Comparison of ENCODE assay signal across 1 cellular context in genomic region chr9:134328841-134329575, GRCh38.
TF ChIP-seq lines count a peak whose summit lies in the region.

No MANE protein-coding gene starts in this region.

TF ChIP-seq in HepG2, 621 proteins besides CTCF, POLR2A, EP300 and RAD21 (continued from another document and continues in another):
- TF ChIP-seq STAT6 (CRISPR knock-in tag; IDR thresholded peaks at IDR 0.05; ENCODE audit: borderline replicate concordance), result 0 out of 2 replicates have a peak, but pooled peaks have one; percentile 11
- peak; percentile 45; the same call in 1 of the 2 replicates for TF ChIP-seq ZNF878 (CRISPR knock-in tag; IDR thresholded peaks at IDR 0.05)
- TF ChIP-seq DDIT3 (CRISPR knock-in tag; IDR thresholded peaks at IDR 0.05), result no peak
- 0 out of 2 replicates have a peak, but pooled peaks have one; percentile 57 for TF ChIP-seq ARHGAP35 (CRISPR knock-in tag; IDR thresholded peaks at IDR 0.05; ENCODE audit: borderline replicate concordance)
- no peak for TF ChIP-seq HNRNPK (IDR thresholded peaks at IDR 0.05; ENCODE audit: low read depth, low read length, poor library complexity, severe bottlenecking)
- 0 out of 2 replicates have a peak, but pooled peaks have one; percentile 49 for TF ChIP-seq ZSCAN5A (CRISPR knock-in tag; IDR thresholded peaks at IDR 0.05; ENCODE audit: borderline replicate concordance)
- 0 out of 2 replicates have a peak, but pooled peaks have one; percentile 52 for TF ChIP-seq ZSCAN9 (CRISPR knock-in tag; IDR thresholded peaks at IDR 0.05; ENCODE audit: borderline replicate concordance)
- no peak for TF ChIP-seq MLX (CRISPR knock-in tag; IDR thresholded peaks at IDR 0.05)
- TF ChIP-seq ZNF782 (CRISPR knock-in tag; IDR thresholded peaks at IDR 0.05; ENCODE audit: borderline replicate concordance), result no peak
- no peak for TF ChIP-seq ZNF407 (CRISPR knock-in tag; IDR thresholded peaks at IDR 0.05; ENCODE audit: not compliant biosample characterization)
- no peak for TF ChIP-seq SUZ12 (IDR thresholded peaks at IDR 0.05; ENCODE audit: low read depth, low read length)
- no peak for TF ChIP-seq PPARG (CRISPR knock-in tag; conservative IDR thresholded peaks at IDR 0.05)
- no peak for TF ChIP-seq MTA3 (CRISPR knock-in tag; IDR thresholded peaks at IDR 0.05)
- TF ChIP-seq IRF1 (CRISPR knock-in tag; IDR thresholded peaks at IDR 0.05; ENCODE audit: low read depth), result no peak
- TF ChIP-seq PRPF4 (IDR thresholded peaks at IDR 0.05; ENCODE audit: low read depth, low read length, poor library complexity, severe bottlenecking), result no peak
- TF ChIP-seq TGIF2 (CRISPR knock-in tag; IDR thresholded peaks at IDR 0.05), result no peak
- peak; percentile 69; the same call in 1 of the 2 replicates for TF ChIP-seq NKX3-1 (CRISPR knock-in tag; IDR thresholded peaks at IDR 0.05)
- TF ChIP-seq BATF2 (CRISPR knock-in tag; IDR thresholded peaks at IDR 0.05), result no peak
- no peak for TF ChIP-seq ZNF691 (CRISPR knock-in tag; IDR thresholded peaks at IDR 0.05; ENCODE audit: borderline replicate concordance, low read depth)
- no peak for TF ChIP-seq ZNF276 (CRISPR knock-in tag; IDR thresholded peaks at IDR 0.05; ENCODE audit: low read depth)
- TF ChIP-seq GATAD2A (CRISPR knock-in tag; IDR thresholded peaks at IDR 0.05), result peak; percentile 13; the same call in 1 of the 2 replicates
- no peak for TF ChIP-seq ZNF644 (CRISPR knock-in tag; IDR thresholded peaks at IDR 0.05; ENCODE audit: low read depth)
- TF ChIP-seq ZNF484 (CRISPR knock-in tag; IDR thresholded peaks at IDR 0.05; ENCODE audit: borderline replicate concordance, low read depth), result no peak
- TF ChIP-seq ZNF33B (CRISPR knock-in tag; IDR thresholded peaks at IDR 0.05), result no peak
- TF ChIP-seq ZBTB7B (CRISPR knock-in tag; IDR thresholded peaks at IDR 0.05), result peak; percentile 98
- peak; percentile 0 for TF ChIP-seq ZNF441 (CRISPR knock-in tag; IDR thresholded peaks at IDR 0.05; ENCODE audit: borderline replicate concordance)
- peak; percentile 69 for TF ChIP-seq KAT8 (CRISPR knock-in tag; IDR thresholded peaks at IDR 0.05)
- peak; percentile 47; the same call in 1 of the 2 replicates for TF ChIP-seq CCDC6 (CRISPR knock-in tag; IDR thresholded peaks at IDR 0.05)
- TF ChIP-seq ZBTB46 (CRISPR knock-in tag; IDR thresholded peaks at IDR 0.05; ENCODE audit: borderline replicate concordance), result no peak
- TF ChIP-seq FOXO1 (CRISPR knock-in tag; IDR thresholded peaks at IDR 0.05), result peak; percentile 10; the same call in 1 of the 2 replicates
- no peak for TF ChIP-seq ETS1 (CRISPR knock-in tag; IDR thresholded peaks at IDR 0.05)
- peak; percentile 58; the same call in 1 of the 2 replicates for TF ChIP-seq MED1 (CRISPR knock-in tag; IDR thresholded peaks at IDR 0.05)
- TF ChIP-seq ZUFSP (CRISPR knock-in tag; IDR thresholded peaks at IDR 0.05; ENCODE audit: borderline replicate concordance), result no peak
